ENCODE assay signal across 29 cellular contexts in the genomic region with DNA sequence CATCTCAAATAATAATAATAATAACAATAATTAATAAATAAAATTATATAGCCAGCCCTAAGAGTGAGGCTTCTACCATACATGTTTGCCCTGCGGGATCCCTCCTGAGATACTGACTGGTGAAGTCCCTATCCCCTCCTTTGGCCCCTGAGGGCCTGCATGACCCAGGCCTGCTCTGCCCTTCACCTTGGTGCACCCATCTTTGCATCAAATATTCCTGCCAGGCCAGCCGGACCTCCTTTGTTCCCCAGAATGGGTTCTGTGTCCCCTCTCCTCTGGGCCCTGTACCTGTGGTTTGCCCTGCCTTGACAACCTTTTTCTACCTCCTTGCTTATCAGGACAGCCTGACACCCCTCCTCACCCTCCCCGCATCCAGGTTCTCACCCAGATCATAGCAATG. TPM values are rescaled to one million over a fixed set of nuclear protein-coding genes. Genes with fewer than 3 reads are reported as not detected.
"Had no signal": no experiment of that assay in that cellular context is flagged by ENCODE, and none has a peak within 500 bp of the region (broad histone marks: within the 10 kb centered on the region; RNA-seq: fewer than 3 reads in every experiment).

No MANE protein-coding gene starts in this region.

- H3K9me3 Mint-ChIP-seq: activated CD4-positive, alpha-beta memory T cell treated with anti-CD3 and anti-CD28 coated beads for 36 hours; activated CD4-positive, alpha-beta T cell treated with anti-CD3 and anti-CD28 coated beads, Interleukin-2, amount 10 ng/mL, durations not matched to agents 7 days and 5 days; activated naive CD4-positive, alpha-beta T cell treated with anti-CD3 and anti-CD28 coated beads, Interleukin-2, amount 50 U/mL, for 72 hours; activated naive CD8-positive, alpha-beta T cell treated with anti-CD3 and anti-CD28 coated beads, Interleukin-2, amount 50 U/mL, for 24 hours; activated T-cell treated with anti-CD3 and anti-CD28 coated beads, Interleukin-2, amount 50 U/mL, for 4 hours had no signal

- H3K4me3 ChIP-seq: ascending aorta, SJCRH30 had no signal

- H3K9me3 ChIP-seq: ascending aorta, SJCRH30 had no signal

- H3K36me3 ChIP-seq: ascending aorta, SJCRH30 had no signal

- DNase-seq: activated CD4-positive, alpha-beta T cell treated with anti-CD3 and anti-CD28 coated beads, Interleukin-2, amount 10 ng/mL, durations not matched to agents 7 days and 5 days; activated CD4-positive, CD25-positive, alpha-beta regulatory T cell; activated CD8-positive, alpha-beta memory T cell treated with anti-CD3 and anti-CD28 coated beads for 24 hours; activated effector memory CD4-positive, alpha-beta T cell treated with anti-CD3 and anti-CD28 coated beads, Interleukin-2, amount 50 U/mL, for 16 hours; activated naive CD4-positive, alpha-beta T cell treated with Interleukin-2 at 50 U/mL for 16 hours; activated naive CD8-positive, alpha-beta T cell treated with anti-CD3 and anti-CD28 coated beads, Interleukin-2, amount 50 U/mL, for 24 hours; activated T-cell treated with anti-CD3 and anti-CD28 coated beads, Interleukin-2, amount 50 U/mL, for 4 hours; central memory CD4-positive, alpha-beta T cell; KG1; NCI-H1092; NCI-H1417; NCI-H1930; NCI-H2171; NCI-H2227 treated with DMSO at 0.1 percent for 48 hours; NCI-H526 treated with DMSO at 0.1 percent for 48 hours; NK-92 treated with Interleukin-12 subunit alpha and Interleukin-12 subunit beta, amount 100 ng/mL, for 24 hours; OCI-M1; Right ventricle myocardium superior; RPMI8226; SJCRH30 had no signal

- H3K4me3 Mint-ChIP-seq: activated CD4-positive, alpha-beta memory T cell treated with anti-CD3 and anti-CD28 coated beads for 36 hours; activated CD4-positive, alpha-beta T cell treated with anti-CD3 and anti-CD28 coated beads, Interleukin-2, amount 10 ng/mL, durations not matched to agents 7 days and 5 days; activated naive CD8-positive, alpha-beta T cell treated with anti-CD3 and anti-CD28 coated beads, Interleukin-2, amount 50 U/mL, for 24 hours; activated T-cell treated with anti-CD3 and anti-CD28 coated beads, Interleukin-2, amount 50 U/mL, for 4 hours had no signal

- H3K27me3 ChIP-seq: ascending aorta had no signal

- H3K27me3 Mint-ChIP-seq: activated naive CD8-positive, alpha-beta T cell treated with anti-CD3 and anti-CD28 coated beads, Interleukin-2, amount 50 U/mL, for 24 hours had no signal

- ATAC-seq: Panc1 had no signal

- H3K4me1 Mint-ChIP-seq: activated CD4-positive, alpha-beta T cell treated with anti-CD3 and anti-CD28 coated beads, Interleukin-2, amount 10 ng/mL, durations not matched to agents 7 days and 5 days had no signal

- H3K27ac ChIP-seq: ascending aorta, SJCRH30, VCaP had no signal

- H3K27ac Mint-ChIP-seq: activated CD4-positive, alpha-beta memory T cell treated with anti-CD3 and anti-CD28 coated beads for 36 hours; activated CD4-positive, alpha-beta T cell treated with anti-CD3 and anti-CD28 coated beads, Interleukin-2, amount 10 ng/mL, durations not matched to agents 7 days and 5 days; activated naive CD4-positive, alpha-beta T cell treated with anti-CD3 and anti-CD28 coated beads, Interleukin-2, amount 50 U/mL, for 72 hours; activated naive CD8-positive, alpha-beta T cell treated with anti-CD3 and anti-CD28 coated beads, Interleukin-2, amount 50 U/mL, for 24 hours had no signal

- H3K36me3 Mint-ChIP-seq: activated CD4-positive, alpha-beta memory T cell treated with anti-CD3 and anti-CD28 coated beads for 36 hours; activated naive CD4-positive, alpha-beta T cell treated with anti-CD3 and anti-CD28 coated beads, Interleukin-2, amount 50 U/mL, for 72 hours had no signal

RNA-seq across cellular contexts. Expression of gene RNF112, which starts 2.0 kb away (rescaled TPM):
- total RNA-seq: LHCN-M2 had no signal

RNA-seq across cellular contexts. Expression of gene MFAP4, which starts 22.1 kb away (rescaled TPM):
- total RNA-seq: activated CD4-positive, alpha-beta memory T cell treated with anti-CD3 and anti-CD28 coated beads for 36 hours; activated CD4-positive, alpha-beta T cell treated with anti-CD3 and anti-CD28 coated beads, Interleukin-2, amount 10 ng/mL, durations not matched to agents 7 days and 5 days; activated naive CD4-positive, alpha-beta T cell treated with anti-CD3 and anti-CD28 coated beads, Interleukin-2, amount 50 U/mL, for 72 hours; M059J; NCI-H460; T-helper 2 cell treated with Interferon-gamma antibody and Interleukin-4, amounts not matched to agents 100 ng/mL and 5 ng/mL, for 36 hours had no signal
